In genomic region chr11:35935390-35935789, GRCh38 we compare ENCODE assay signal across 4 cellular contexts.
"Had no signal": no experiment of that assay in that cellular context is flagged by ENCODE, and none has a peak within 500 bp of the region (broad histone marks: within the 10 kb centered on the region; RNA-seq: fewer than 3 reads in every experiment).

No MANE protein-coding gene starts in this region.

- DNase-seq: H9, HCEC 1CT, IMR-90 had no signal

- H3K4me3 ChIP-seq: GM23338 had no signal

- ATAC-seq: GM23338 had no signal
